In the genomic region with DNA sequence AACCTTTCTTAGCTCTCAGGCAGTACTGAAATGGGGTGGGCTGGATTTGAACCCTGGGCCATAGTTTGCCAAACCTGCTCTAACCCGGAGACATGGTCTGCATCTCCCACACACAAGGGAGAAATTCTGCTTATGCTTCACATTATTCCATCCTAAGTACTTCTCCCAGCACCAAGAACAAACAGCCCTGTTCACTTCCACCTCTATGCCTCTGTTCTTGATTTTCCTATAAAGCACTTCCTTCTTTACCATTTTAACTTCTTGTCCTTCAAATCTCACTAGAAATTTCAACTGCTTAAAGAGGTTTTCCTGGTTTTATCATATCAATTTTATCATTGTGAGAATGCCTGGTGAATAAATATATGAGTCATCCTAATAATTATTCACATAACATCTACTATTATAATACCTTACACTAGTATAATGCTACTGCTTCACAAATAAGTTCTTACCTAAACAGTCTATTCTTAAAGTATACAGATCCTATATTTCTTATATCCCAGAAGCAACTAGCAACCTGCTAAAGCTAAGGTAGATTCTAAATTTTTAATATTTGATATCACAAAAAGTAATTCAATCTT, we compare ENCODE assay signal across 24 cellular contexts. TPM values are rescaled to one million over a fixed set of nuclear protein-coding genes. Genes with fewer than 3 reads are reported as not detected.
DNase-seq lines count a peak whose midpoint lies in the region; ATAC-seq and FAIRE-seq lines count a peak whose summit lies in the region.
"Had no signal": no experiment of that assay in that cellular context is flagged by ENCODE, and none has a peak within 500 bp of the region (broad histone marks: within the 10 kb centered on the region; RNA-seq: fewer than 3 reads in every experiment).

No MANE protein-coding gene starts in this region.

- peak; percentile 2 for FAIRE-seq in RCC 7860 (lab: Jason Lieb, UNC)
- FAIRE-seq: A204.1, keratinocyte had no signal

- H3K27me3 Mint-ChIP-seq in activated naive CD8-positive, alpha-beta T cell = no peaks in the 10 kb centered on the region
- no peaks in the 10 kb centered on the region for H3K27me3 Mint-ChIP-seq in activated naive CD8-positive, alpha-beta T cell treated with anti-CD3 and anti-CD28 coated beads for 36 hours
- H3K27me3 Mint-ChIP-seq in dendritic cell treated with granulocyte-macrophage colony-stimulating factor and Interleukin-4, amounts not matched to agents 40 ng/mL and 50 ng/mL, for 4 days = no peaks in the 10 kb centered on the region
- H3K27me3 Mint-ChIP-seq: activated CD8-positive, alpha-beta memory T cell treated with anti-CD3 and anti-CD28 coated beads, Interleukin-2, amount 10 ng/mL, durations not matched to agents 7 days and 5 days had no signal

- no peaks in the 10 kb centered on the region for H3K27me3 ChIP-seq in skeletal muscle satellite cell (ENCODE audit: control insufficient read depth, insufficient read depth, low read length)
- H3K27me3 ChIP-seq: neural progenitor cell, right atrium auricular region, SJCRH30 had no signal

- no peak for ATAC-seq in HG03442 (IDR thresholded peaks at IDR 0.05; ENCODE audit: unreplicated experiment)
- ATAC-seq: activated CD8-positive, alpha-beta memory T cell treated with anti-CD3 and anti-CD28 coated beads, Interleukin-2, amount 10 ng/mL, durations not matched to agents 7 days and 5 days; stimulated activated effector memory CD8-positive, alpha-beta T cell treated with anti-CD3 and anti-CD28 coated beads, Interleukin-12 subunit alpha, Interleukin-12 subunit beta, amount 100 ng/mL, for 72 hours had no signal

- DNase-seq in activated naive CD8-positive, alpha-beta T cell treated with anti-CD3 and anti-CD28 coated beads for 36 hours = no peak
- no peak for DNase-seq in RCC 7860 (ENCODE audit: low spot score)
- no peak for DNase-seq in ACHN
- no peak for DNase-seq in T-helper 2 cell
- DNase-seq: activated CD8-positive, alpha-beta memory T cell treated with anti-CD3 and anti-CD28 coated beads, Interleukin-2, amount 10 ng/mL, durations not matched to agents 7 days and 5 days; amygdala; DMS53; endodermal cell; hippocampal formation; NCI-H2081; NCI-H526; SJCRH30; stimulated activated CD4-positive, alpha-beta T cell treated with anti-CD3 and anti-CD28 coated beads, Interleukin-15, amount 100 ng/mL, for 24 hours; T1000 had no signal

- no peak overlapping the region for H3K9ac ChIP-seq in skeletal muscle satellite cell (ENCODE audit: low read depth, low read length)
- H3K9ac ChIP-seq: neural progenitor cell had no signal

- peak overlapping the region; percentile 43 for H3K4me2 ChIP-seq in skeletal muscle satellite cell (ENCODE audit: low read length)
- H3K4me2 ChIP-seq: neural progenitor cell had no signal

- peak overlapping the region; percentile 46 for H3K4me3 Mint-ChIP-seq in activated naive CD8-positive, alpha-beta T cell
- no peak overlapping the region for H3K4me3 Mint-ChIP-seq in activated naive CD8-positive, alpha-beta T cell treated with anti-CD3 and anti-CD28 coated beads for 36 hours
- no peak overlapping the region for H3K4me3 Mint-ChIP-seq in dendritic cell treated with granulocyte-macrophage colony-stimulating factor and Interleukin-4, amounts not matched to agents 40 ng/mL and 50 ng/mL, for 4 days
- H3K4me3 Mint-ChIP-seq: activated CD8-positive, alpha-beta memory T cell treated with anti-CD3 and anti-CD28 coated beads, Interleukin-2, amount 10 ng/mL, durations not matched to agents 7 days and 5 days; endodermal cell; neural progenitor cell; stimulated activated effector memory CD8-positive, alpha-beta T cell treated with anti-CD3 and anti-CD28 coated beads, Interleukin-12 subunit alpha, Interleukin-12 subunit beta, amount 100 ng/mL, for 72 hours had no signal

- H3K9me3 Mint-ChIP-seq in activated naive CD8-positive, alpha-beta T cell (ENCODE audit: low read depth) = no peaks in the 10 kb centered on the region
- no peaks in the 10 kb centered on the region for H3K9me3 Mint-ChIP-seq in activated naive CD8-positive, alpha-beta T cell treated with anti-CD3 and anti-CD28 coated beads for 36 hours
- H3K9me3 Mint-ChIP-seq in dendritic cell treated with granulocyte-macrophage colony-stimulating factor and Interleukin-4, amounts not matched to agents 40 ng/mL and 50 ng/mL, for 4 days = peaks cover 20% of the 10 kb centered on the region
- H3K9me3 Mint-ChIP-seq: activated T-helper 2 cell treated with anti-CD3 and anti-CD28 coated beads, Interferon-gamma antibody, Interleukin-2, Interleukin-4, amounts not matched to agents 10 μg/mL and 5 μg/mL and 100 μg/mL, durations not matched to agents 14 hours and 24 hours and 36 hours; endodermal cell; stimulated activated effector memory CD8-positive, alpha-beta T cell treated with anti-CD3 and anti-CD28 coated beads, Interleukin-12 subunit alpha, Interleukin-12 subunit beta, amount 100 ng/mL, for 72 hours had no signal

- peaks cover 31% of the 10 kb centered on the region for H3K4me1 ChIP-seq in skeletal muscle satellite cell (ENCODE audit: control insufficient read depth, insufficient read depth, low read length)

- no peak overlapping the region for H3K4me3 ChIP-seq in skeletal muscle satellite cell (ENCODE audit: low read length)
- H3K4me3 ChIP-seq: neural progenitor cell, right atrium auricular region, SJCRH30 had no signal

- intact Hi-C loops in dendritic cell treated with granulocyte-macrophage colony-stimulating factor and Interleukin-4, amounts not matched to agents 40 ng/mL and 50 ng/mL, for 4 days (cut with micrococcal nuclease) = no loop called here

- in situ Hi-C loops in ACHN (cut with HindIII; ENCODE audit: low pct_ligation_motif_present, low pct_unique_long_range_greater_than_20kb, low sequenced_read_pairs) = no loop called here

- no peaks in the 10 kb centered on the region for H3K9me3 ChIP-seq in skeletal muscle satellite cell (replicated peaks; ENCODE audit: low read length)
- H3K9me3 ChIP-seq: right atrium auricular region, SJCRH30 had no signal

- H3K27ac Mint-ChIP-seq in activated naive CD8-positive, alpha-beta T cell = peak overlapping the region; percentile 22
- H3K27ac Mint-ChIP-seq in activated naive CD8-positive, alpha-beta T cell treated with anti-CD3 and anti-CD28 coated beads for 36 hours = no peak overlapping the region
- H3K27ac Mint-ChIP-seq in dendritic cell treated with granulocyte-macrophage colony-stimulating factor and Interleukin-4, amounts not matched to agents 40 ng/mL and 50 ng/mL, for 4 days = peak overlapping the region; percentile 20
- H3K27ac Mint-ChIP-seq: activated CD8-positive, alpha-beta memory T cell treated with anti-CD3 and anti-CD28 coated beads, Interleukin-2, amount 10 ng/mL, durations not matched to agents 7 days and 5 days; activated T-helper 2 cell treated with anti-CD3 and anti-CD28 coated beads, Interferon-gamma antibody, Interleukin-2, Interleukin-4, amounts not matched to agents 10 μg/mL and 5 μg/mL and 100 μg/mL, durations not matched to agents 14 hours and 24 hours and 36 hours; endodermal cell; neural progenitor cell; stimulated activated effector memory CD8-positive, alpha-beta T cell treated with anti-CD3 and anti-CD28 coated beads, Interleukin-12 subunit alpha, Interleukin-12 subunit beta, amount 100 ng/mL, for 72 hours had no signal

- H3K36me3 ChIP-seq in skeletal muscle satellite cell (ENCODE audit: insufficient read depth, low read length) = peaks cover 25% of the 10 kb centered on the region

- H3K36me3 Mint-ChIP-seq in activated naive CD8-positive, alpha-beta T cell = peaks cover 19% of the 10 kb centered on the region
- H3K36me3 Mint-ChIP-seq in activated naive CD8-positive, alpha-beta T cell treated with anti-CD3 and anti-CD28 coated beads for 36 hours = peaks cover 34% of the 10 kb centered on the region
- peaks cover 51% of the 10 kb centered on the region for H3K36me3 Mint-ChIP-seq in dendritic cell treated with granulocyte-macrophage colony-stimulating factor and Interleukin-4, amounts not matched to agents 40 ng/mL and 50 ng/mL, for 4 days (ENCODE audit: low read depth)

- H3K4me1 Mint-ChIP-seq in activated naive CD8-positive, alpha-beta T cell (ENCODE audit: low read depth) = peaks cover 81% of the 10 kb centered on the region
- peaks cover 62% of the 10 kb centered on the region for H3K4me1 Mint-ChIP-seq in activated naive CD8-positive, alpha-beta T cell treated with anti-CD3 and anti-CD28 coated beads for 36 hours
- peaks cover 42% of the 10 kb centered on the region for H3K4me1 Mint-ChIP-seq in dendritic cell treated with granulocyte-macrophage colony-stimulating factor and Interleukin-4, amounts not matched to agents 40 ng/mL and 50 ng/mL, for 4 days (ENCODE audit: low read depth)

RNA-seq across cellular contexts. Expression of gene FEM1C, which starts 12.7 kb away (rescaled TPM):
- total RNA-seq in activated naive CD8-positive, alpha-beta T cell treated with anti-CD3 and anti-CD28 coated beads for 36 hours = 10 to 100 TPM; 14.7 to 15.6 TPM
- 18.3 and 22.7 TPM in 2 replicates for total RNA-seq in skeletal muscle satellite cell (2012; rRNA removed)
